29 cellular contexts compared by ENCODE assay signal in the genomic region with DNA sequence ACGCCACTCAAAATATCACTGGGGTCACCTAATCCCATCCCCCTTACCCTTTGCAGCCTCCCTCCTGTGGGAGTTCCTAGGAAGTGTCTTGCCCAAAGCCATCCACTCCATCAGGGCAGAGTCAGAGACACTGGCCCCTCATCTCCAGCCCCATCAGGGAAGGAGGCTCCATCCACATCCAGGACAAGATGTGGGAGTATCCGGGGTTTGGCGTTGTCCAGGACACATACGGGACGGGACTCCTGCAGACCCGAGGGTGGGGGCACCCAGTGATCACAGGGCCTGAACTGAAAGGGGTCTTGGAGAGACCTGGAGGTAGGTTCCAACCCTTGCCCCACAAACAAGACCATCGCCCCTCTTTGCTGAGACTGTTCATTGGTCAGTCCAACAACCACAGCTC.
DNase-seq lines count a peak whose midpoint lies in the region; FAIRE-seq and TF ChIP-seq lines count a peak whose summit lies in the region.
"Had no signal": no experiment of that assay in that cellular context is flagged by ENCODE, and none has a peak within 500 bp of the region (broad histone marks: within the 10 kb centered on the region; RNA-seq: fewer than 3 reads in every experiment).

No MANE protein-coding gene starts in this region.

- WGBS in testis, 2 donors, result 81 to 84% methylated on average over 3 to 7 of the region's 7 CpGs

- no peaks in the 10 kb centered on the region for H4K20me1 ChIP-seq in astrocyte (ENCODE audit: insufficient read depth, low read length)
- H4K20me1 ChIP-seq: BLaER1 had no signal

- TF ChIP-seq CTCF in astrocyte (IDR thresholded peaks at IDR 0.05; ENCODE audit: insufficient read depth, low read depth, low read length) (no peak), testis (IDR thresholded peaks at IDR 0.05) (no peak), foreskin fibroblast (IDR thresholded peaks at IDR 0.05; ENCODE audit: low read depth, low read length) (no peak)

- H3K4me3 Mint-ChIP-seq in activated CD4-positive, alpha-beta memory T cell treated with anti-CD3 and anti-CD28 coated beads, Interleukin-2, amount 10 ng/mL, durations not matched to agents 7 days and 5 days, result no peak overlapping the region
- H3K4me3 Mint-ChIP-seq in activated CD4-positive, alpha-beta memory T cell treated with anti-CD3 and anti-CD28 coated beads for 36 hours, result no peak overlapping the region
- H3K4me3 Mint-ChIP-seq in astrocyte (ENCODE audit: unreplicated experiment), result no peak overlapping the region
- H3K4me3 Mint-ChIP-seq: CD4-positive, alpha-beta T cell; H9; HFFc6 had no signal

- no peaks in the 10 kb centered on the region for H3K9me3 ChIP-seq in astrocyte (ENCODE audit: insufficient read depth, low read depth, low read length)
- no peaks in the 10 kb centered on the region for H3K9me3 ChIP-seq in testis
- H3K9me3 ChIP-seq: BLaER1 had no signal

- no peak for FAIRE-seq in astrocyte (lab: Jason Lieb, UNC)
- FAIRE-seq: HepG2, K562 had no signal

- H3K36me3 ChIP-seq in astrocyte (ENCODE audit: insufficient read depth, low read length) (no peaks in the 10 kb centered on the region), testis (ENCODE audit: low read depth, missing control alignments) (no peaks in the 10 kb centered on the region)
- H3K36me3 ChIP-seq: BLaER1 had no signal

- H3K36me3 Mint-ChIP-seq in activated CD4-positive, alpha-beta memory T cell treated with anti-CD3 and anti-CD28 coated beads, Interleukin-2, amount 10 ng/mL, durations not matched to agents 7 days and 5 days (ENCODE audit: low read depth), result no peaks in the 10 kb centered on the region
- no peaks in the 10 kb centered on the region for H3K36me3 Mint-ChIP-seq in activated CD4-positive, alpha-beta memory T cell treated with anti-CD3 and anti-CD28 coated beads for 36 hours
- H3K36me3 Mint-ChIP-seq in astrocyte (ENCODE audit: low read depth, unreplicated experiment), result no peaks in the 10 kb centered on the region

- no peak overlapping the region for H3K27ac Mint-ChIP-seq in activated CD4-positive, alpha-beta memory T cell treated with anti-CD3 and anti-CD28 coated beads, Interleukin-2, amount 10 ng/mL, durations not matched to agents 7 days and 5 days
- H3K27ac Mint-ChIP-seq in activated CD4-positive, alpha-beta memory T cell treated with anti-CD3 and anti-CD28 coated beads for 36 hours, result no peak overlapping the region
- peak overlapping the region; percentile 53 for H3K27ac Mint-ChIP-seq in astrocyte (ENCODE audit: unreplicated experiment)
- H3K27ac Mint-ChIP-seq: CD4-positive, alpha-beta T cell; H9; HFFc6 had no signal

- H3K4me1 Mint-ChIP-seq in activated CD4-positive, alpha-beta memory T cell treated with anti-CD3 and anti-CD28 coated beads, Interleukin-2, amount 10 ng/mL, durations not matched to agents 7 days and 5 days, result no peaks in the 10 kb centered on the region
- no peaks in the 10 kb centered on the region for H3K4me1 Mint-ChIP-seq in activated CD4-positive, alpha-beta memory T cell treated with anti-CD3 and anti-CD28 coated beads for 36 hours (ENCODE audit: low read depth)
- peaks cover 4% of the 10 kb centered on the region for H3K4me1 Mint-ChIP-seq in astrocyte (ENCODE audit: low read depth, unreplicated experiment)

- peaks cover 4% of the 10 kb centered on the region for H3K27me3 Mint-ChIP-seq in activated CD4-positive, alpha-beta memory T cell treated with anti-CD3 and anti-CD28 coated beads, Interleukin-2, amount 10 ng/mL, durations not matched to agents 7 days and 5 days
- peaks cover 8% of the 10 kb centered on the region for H3K27me3 Mint-ChIP-seq in activated CD4-positive, alpha-beta memory T cell treated with anti-CD3 and anti-CD28 coated beads for 36 hours
- peaks cover 50% of the 10 kb centered on the region for H3K27me3 Mint-ChIP-seq in astrocyte (ENCODE audit: low read depth, unreplicated experiment)

- H3K27ac ChIP-seq in astrocyte (ENCODE audit: low read depth, low read length), result no peak overlapping the region
- no peak overlapping the region for H3K27ac ChIP-seq in testis
- H3K27ac ChIP-seq: 22Rv1, BLaER1, GM23248, HL-60 had no signal

- H3K9ac ChIP-seq in astrocyte (ENCODE audit: low read length), result no peak overlapping the region
- H3K9ac ChIP-seq: BLaER1, GM23248 had no signal

- CTCF ChIA-PET in activated CD4-positive, alpha-beta memory T cell treated with anti-CD3 and anti-CD28 coated beads, Interleukin-2, amount 10 ng/mL, durations not matched to agents 7 days and 5 days (lab: Charles Lee), result no interaction called here
- CTCF ChIA-PET in activated CD4-positive, alpha-beta memory T cell treated with anti-CD3 and anti-CD28 coated beads for 36 hours (lab: Charles Lee), result no interaction called here

- POLR2A ChIA-PET in activated CD4-positive, alpha-beta memory T cell treated with anti-CD3 and anti-CD28 coated beads, Interleukin-2, amount 10 ng/mL, durations not matched to agents 7 days and 5 days (lab: Charles Lee), result no interaction called here
- POLR2A ChIA-PET in activated CD4-positive, alpha-beta memory T cell treated with anti-CD3 and anti-CD28 coated beads for 36 hours (lab: Charles Lee), result no interaction called here

- H3K4me1 ChIP-seq in astrocyte (ENCODE audit: insufficient read depth, low read length) (peaks cover 17% of the 10 kb centered on the region), testis (peaks cover 13% of the 10 kb centered on the region)

- intact Hi-C loops in activated CD4-positive, alpha-beta memory T cell treated with anti-CD3 and anti-CD28 coated beads for 36 hours (cut with micrococcal nuclease), result no loop called here
- intact Hi-C loops in testis (cut with DNase I; ENCODE audit: low total_unique reads), result no loop called here

- H2AFZ ChIP-seq in astrocyte (ENCODE audit: low read depth, low read length), result no peak overlapping the region
- H2AFZ ChIP-seq: GM23248 had no signal

- H3K27me3 ChIP-seq in astrocyte (ENCODE audit: insufficient read depth, low read length) (peaks cover 2% of the 10 kb centered on the region), testis (no peaks in the 10 kb centered on the region)

- no peak overlapping the region for H3K4me3 ChIP-seq in astrocyte (ENCODE audit: insufficient read depth, low read depth, low read length)
- H3K4me3 ChIP-seq in testis, result no peak overlapping the region
- no peak overlapping the region for H3K4me3 ChIP-seq in foreskin fibroblast (ENCODE audit: low read depth in 1 of 2, low read length in 2 of 2)
- H3K4me3 ChIP-seq: BLaER1, GM23248, K562 had no signal

- no peak for TF ChIP-seq POLR2A in testis (IDR thresholded peaks at IDR 0.05)

- H3K4me2 ChIP-seq in astrocyte (ENCODE audit: low read length), result no peak overlapping the region
- H3K4me2 ChIP-seq: BLaER1 had no signal

- H3K79me2 ChIP-seq in astrocyte (ENCODE audit: insufficient read depth, low read length), result no peaks in the 10 kb centered on the region

- peak; percentile 14 for DNase-seq in activated CD4-positive, alpha-beta memory T cell treated with anti-CD3 and anti-CD28 coated beads, Interleukin-2, amount 10 ng/mL, durations not matched to agents 7 days and 5 days
- DNase-seq in activated CD4-positive, alpha-beta memory T cell treated with anti-CD3 and anti-CD28 coated beads for 36 hours, result no peak
- DNase-seq in astrocyte (ENCODE audit: low read depth), result no peak
- DNase-seq in mesenteric fat pad (ENCODE audit: low spot score), result peak; percentile 45
- DNase-seq in testis, result peak; percentile 2
- DNase-seq in hippocampal formation (lab: John Stamatoyannopoulos, UW), result no peak
- DNase-seq in foreskin fibroblast, result no peak
- DNase-seq in T-helper 9 cell, result no peak
- DNase-seq: ACHN, COR-L47, DMS79 treated with DMSO at 0.1 percent for 48 hours, GM23248, H9, HFFc6, MM.1S, NCI-H1092, NCI-H1436, NCI-H187 treated with DMSO at 0.1 percent for 48 hours, NCI-H2107, NCI-H446 treated with DMSO at 0.1 percent for 48 hours, NCI-H526 treated with DMSO at 0.1 percent for 48 hours, OCI-M1, Right ventricle myocardium superior had no signal

- H3K9me3 Mint-ChIP-seq in activated CD4-positive, alpha-beta memory T cell treated with anti-CD3 and anti-CD28 coated beads, Interleukin-2, amount 10 ng/mL, durations not matched to agents 7 days and 5 days, result no peaks in the 10 kb centered on the region
- no peaks in the 10 kb centered on the region for H3K9me3 Mint-ChIP-seq in activated CD4-positive, alpha-beta memory T cell treated with anti-CD3 and anti-CD28 coated beads for 36 hours
- H3K9me3 Mint-ChIP-seq in astrocyte (ENCODE audit: unreplicated experiment), result no peaks in the 10 kb centered on the region
- H3K9me3 Mint-ChIP-seq: CD4-positive, alpha-beta T cell; H9; HFFc6 had no signal

Comparison
In these comparisons a context has a peak if more than half of its experiments do, and no peak if none do; other contexts are left out.
1. DNase-seq: peak in activated CD4-positive, alpha-beta memory T cell treated with anti-CD3 and anti-CD28 coated beads, Interleukin-2, amount 10 ng/mL, durations not matched to agents 7 days and 5 days (single experiment), mesenteric fat pad (single experiment) and testis (single experiment); none in activated CD4-positive, alpha-beta memory T cell treated with anti-CD3 and anti-CD28 coated beads for 36 hours (single experiment), astrocyte (single experiment), hippocampal formation (0 of 2), foreskin fibroblast (0 of 2) and T-helper 9 cell (single experiment).